Comparison of ENCODE assay signal across 13 cellular contexts in genomic region chr14:96103560-96104460, GRCh38.
DNase-seq lines count a peak whose midpoint lies in the region; ATAC-seq, FAIRE-seq and TF ChIP-seq lines count a peak whose summit lies in the region.
"Had no signal": no experiment of that assay in that cellular context is flagged by ENCODE, and none has a peak within 500 bp of the region (broad histone marks: within the 10 kb centered on the region; RNA-seq: fewer than 3 reads in every experiment).

No MANE protein-coding gene starts in this region.

- H3K4me1 Mint-ChIP-seq in astrocyte (ENCODE audit: low read depth, unreplicated experiment) = no peaks in the 10 kb centered on the region
- H3K4me1 Mint-ChIP-seq in endodermal cell = peaks cover 2% of the 10 kb centered on the region

- no peak for ATAC-seq in lower lobe of right lung
- no peak for ATAC-seq in GM21529 (IDR thresholded peaks at IDR 0.05; ENCODE audit: unreplicated experiment)

- H3K4me3 Mint-ChIP-seq in astrocyte (ENCODE audit: unreplicated experiment) = no peak overlapping the region
- H3K4me3 Mint-ChIP-seq in endodermal cell = no peak overlapping the region
- H3K4me3 Mint-ChIP-seq: stimulated activated naive CD8-positive, alpha-beta T cell treated with anti-CD3 and anti-CD28 coated beads, Interleukin-15, Interleukin-2, amounts not matched to agents 100 ng/mL and 50 ng/mL, for 24 hours had no signal

- H3K27me3 Mint-ChIP-seq in astrocyte (ENCODE audit: low read depth, unreplicated experiment) (peaks cover 21% of the 10 kb centered on the region), endodermal cell (ENCODE audit: insufficient read depth) (peaks cover 8% of the 10 kb centered on the region)
- H3K27me3 Mint-ChIP-seq: stimulated activated naive CD8-positive, alpha-beta T cell treated with anti-CD3 and anti-CD28 coated beads, Interleukin-15, Interleukin-2, amounts not matched to agents 100 ng/mL and 50 ng/mL, for 24 hours had no signal

- no peak for TF ChIP-seq CTCF in MM.1S (IDR thresholded peaks at IDR 0.05; ENCODE audit: low read length)
- TF ChIP-seq CTCF in astrocyte (IDR thresholded peaks at IDR 0.05; ENCODE audit: insufficient read depth, low read depth, low read length) = no peak
- TF ChIP-seq CTCF in lower lobe of right lung (IDR thresholded peaks at IDR 0.05) = no peak
- no peak for TF ChIP-seq CTCF in tibial nerve (IDR thresholded peaks at IDR 0.05)
- TF ChIP-seq CTCF in endodermal cell (conservative IDR thresholded peaks at IDR 0.05) = no peak

- TF ChIP-seq EP300 in tibial nerve (IDR thresholded peaks at IDR 0.05) = no peak

- H3K9me2 ChIP-seq in MM.1S (replicated peaks; ENCODE audit: insufficient read depth, low read length) = no peaks in the 10 kb centered on the region

- peak overlapping the region; percentile 30; the same call in 1 of the 2 replicates for H3K9ac ChIP-seq in MM.1S (ENCODE audit: low read length)
- no peak overlapping the region for H3K9ac ChIP-seq in astrocyte (ENCODE audit: low read length)
- H3K9ac ChIP-seq in endodermal cell (ENCODE audit: extremely low read depth, low read length, poor library complexity, severe bottlenecking) = no peak overlapping the region

- H3K27ac ChIP-seq in MM.1S (ENCODE audit: low read length) (peak overlapping the region; percentile 66; the same call in 1 of the 2 replicates), astrocyte (ENCODE audit: low read depth, low read length) (peak overlapping the region; percentile 45), lower lobe of right lung (peak overlapping the region; percentile 43), tibial nerve (peak overlapping the region in 3 of 4 donors; percentile 34 to 84 (median 79)), endodermal cell (ENCODE audit: low read depth, low read length) (no peak overlapping the region)
- H3K27ac ChIP-seq: ovary had no signal

- H3F3A ChIP-seq in MM.1S (ENCODE audit: insufficient read depth, low read length) = no peaks in the 10 kb centered on the region

- 93 to 96% methylated on average over 6 of the region's 6 CpGs for WGBS in tibial nerve, 2 donors
- WGBS in endodermal cell (ENCODE audit: insufficient coverage in 1 of 2, insufficient read length in 1 of 2), 2 experiments = 88 to 92% methylated on average over 2 to 6 of the region's 6 CpGs

- no peak for FAIRE-seq in astrocyte (lab: Jason Lieb, UNC)

- H3K9me3 ChIP-seq in MM.1S (replicated peaks; ENCODE audit: insufficient read depth, low read length) (no peaks in the 10 kb centered on the region), astrocyte (ENCODE audit: insufficient read depth, low read depth, low read length) (no peaks in the 10 kb centered on the region), lower lobe of right lung (no peaks in the 10 kb centered on the region), tibial nerve (peaks cover 0 to 6% (median 0%) of the 10 kb centered on the region in 4 donors), endodermal cell (ENCODE audit: control insufficient read depth, low read length) (no peaks in the 10 kb centered on the region)
- H3K9me3 ChIP-seq: ovary had no signal

- DNase-seq in MM.1S (no peak), astrocyte (ENCODE audit: low read depth) (no peak), lower lobe of right lung (no peak), tibial nerve (ENCODE audit: low spot score in 2 of 2) (no peak), cerebellum (ENCODE audit: low spot score) (no peak), endodermal cell (no peak)
- DNase-seq: activated CD4-positive, alpha-beta T cell treated with anti-CD3 and anti-CD28 coated beads, Interleukin-2, amount 50 U/mL, for 4 hours; C1 segment of cervical spinal cord; central memory CD4-positive, alpha-beta T cell; stimulated activated CD4-positive, alpha-beta T cell treated with anti-CD3 and anti-CD28 coated beads, Interleukin-12 subunit alpha, Interleukin-12 subunit beta, amount 100 ng/mL, for 4 hours had no signal

- no peaks in the 10 kb centered on the region for H3K36me3 ChIP-seq in MM.1S (replicated peaks; ENCODE audit: insufficient read depth, low read length)
- no peaks in the 10 kb centered on the region for H3K36me3 ChIP-seq in astrocyte (ENCODE audit: insufficient read depth, low read length)
- H3K36me3 ChIP-seq in lower lobe of right lung = no peaks in the 10 kb centered on the region
- H3K36me3 ChIP-seq in tibial nerve = no peaks in the 10 kb centered on the region
- H3K36me3 ChIP-seq in endodermal cell (ENCODE audit: control insufficient read depth, insufficient read depth, low read length) = no peaks in the 10 kb centered on the region
- H3K36me3 ChIP-seq: ovary had no signal

- H4K20me1 ChIP-seq in MM.1S (ENCODE audit: insufficient read depth, low read length) (no peaks in the 10 kb centered on the region), astrocyte (ENCODE audit: insufficient read depth, low read length) (no peaks in the 10 kb centered on the region)

- H3K79me2 ChIP-seq in MM.1S (ENCODE audit: low read length) (no peaks in the 10 kb centered on the region), astrocyte (ENCODE audit: insufficient read depth, low read length) (no peaks in the 10 kb centered on the region)

- H3K27me3 ChIP-seq in MM.1S (replicated peaks; ENCODE audit: insufficient read depth, low read length) (no peaks in the 10 kb centered on the region), astrocyte (ENCODE audit: insufficient read depth, low read length) (peaks cover 2% of the 10 kb centered on the region), lower lobe of right lung (ENCODE audit: low read depth) (no peaks in the 10 kb centered on the region), tibial nerve (no peaks in the 10 kb centered on the region), endodermal cell (ENCODE audit: control insufficient read depth, insufficient read depth, low read length, poor library complexity, severe bottlenecking) (no peaks in the 10 kb centered on the region)
- H3K27me3 ChIP-seq: ovary had no signal

- intact Hi-C loops in lower lobe of right lung (cut with DNase I) = loop anchor here (5.0 kb wide), 1 partner anchor 168 kb away; no protein-coding TSS in a partner anchor

- no peak for TF ChIP-seq POLR2A in tibial nerve (IDR thresholded peaks at IDR 0.05)

- no peaks in the 10 kb centered on the region for H3K36me3 Mint-ChIP-seq in astrocyte (ENCODE audit: low read depth, unreplicated experiment)
- H3K36me3 Mint-ChIP-seq in endodermal cell (ENCODE audit: low read depth) = no peaks in the 10 kb centered on the region

- H2AFZ ChIP-seq in MM.1S (ENCODE audit: low read length) = peak overlapping the region; percentile 53
- no peak overlapping the region for H2AFZ ChIP-seq in astrocyte (ENCODE audit: low read depth, low read length)

- H3K4me3 ChIP-seq in MM.1S (ENCODE audit: low read length) (peak overlapping the region; percentile 27; the same call in 1 of the 2 replicates), astrocyte (ENCODE audit: insufficient read depth, low read depth, low read length) (no peak overlapping the region), lower lobe of right lung (no peak overlapping the region), tibial nerve (no peak overlapping the region), endodermal cell (ENCODE audit: low read length) (no peak overlapping the region)
- H3K4me3 ChIP-seq: ovary had no signal

- H3K4me1 ChIP-seq in MM.1S (ENCODE audit: low read length) (peaks cover 5% of the 10 kb centered on the region), astrocyte (ENCODE audit: insufficient read depth, low read length) (peaks cover 5% of the 10 kb centered on the region), lower lobe of right lung (peaks cover 8% of the 10 kb centered on the region), tibial nerve (peaks cover 0 to 47% (median 0%) of the 10 kb centered on the region in 4 donors), endodermal cell (ENCODE audit: control insufficient read depth, insufficient read depth, low read length) (no peaks in the 10 kb centered on the region)

- H3K27ac Mint-ChIP-seq in astrocyte (ENCODE audit: unreplicated experiment) = no peak overlapping the region
- H3K27ac Mint-ChIP-seq in endodermal cell = no peak overlapping the region
- H3K27ac Mint-ChIP-seq: stimulated activated naive CD8-positive, alpha-beta T cell treated with anti-CD3 and anti-CD28 coated beads, Interleukin-15, Interleukin-2, amounts not matched to agents 100 ng/mL and 50 ng/mL, for 24 hours had no signal

- H3K9me3 Mint-ChIP-seq in astrocyte (ENCODE audit: unreplicated experiment) (no peaks in the 10 kb centered on the region), endodermal cell (no peaks in the 10 kb centered on the region)
- H3K9me3 Mint-ChIP-seq: stimulated activated naive CD8-positive, alpha-beta T cell treated with anti-CD3 and anti-CD28 coated beads, Interleukin-15, Interleukin-2, amounts not matched to agents 100 ng/mL and 50 ng/mL, for 24 hours had no signal

- H3K4me2 ChIP-seq in MM.1S (ENCODE audit: low read depth, low read length) (peak overlapping the region; percentile 76; the same call in 1 of the 2 replicates), astrocyte (ENCODE audit: low read length) (peak overlapping the region; percentile 1)
